Comparison of ENCODE assay signal across 9 cellular contexts in genomic region chr22:23763579-23764331, GRCh38. TPM values are rescaled to one million over a fixed set of nuclear protein-coding genes. Genes with fewer than 3 reads are reported as not detected.
DNase-seq lines count a peak whose midpoint lies in the region; ATAC-seq and TF ChIP-seq lines count a peak whose summit lies in the region.
"Had no signal": no experiment of that assay in that cellular context is flagged by ENCODE, and none has a peak within 500 bp of the region (broad histone marks: within the 10 kb centered on the region; RNA-seq: fewer than 3 reads in every experiment).

No MANE protein-coding gene starts in this region.

- peaks cover 2% of the 10 kb centered on the region; the same call in 1 of the 2 replicates for H3K36me3 ChIP-seq in BJ (ENCODE audit: control insufficient read depth, insufficient read depth, low read length)

- H3K27me3 ChIP-seq in BJ (ENCODE audit: control insufficient read depth, insufficient read depth, low read length): no peaks in the 10 kb centered on the region
- H3K27me3 ChIP-seq: heart left ventricle had no signal

- TF ChIP-seq CTCF in BJ (IDR thresholded peaks at IDR 0.05; ENCODE audit: insufficient read depth, low read depth, low read length): no peak
- no peak for TF ChIP-seq CTCF in astrocyte of the spinal cord (IDR thresholded peaks at IDR 0.05; ENCODE audit: low read depth, low read length)
- no peak for TF ChIP-seq CTCF in retinal pigment epithelial cell (conservative IDR thresholded peaks at IDR 0.05; ENCODE audit: low read depth, low read length)

- peak overlapping the region; percentile 30 for H3K4me3 ChIP-seq in BJ (ENCODE audit: low read depth, low read length)
- peak overlapping the region; percentile 7 for H3K4me3 ChIP-seq in astrocyte of the spinal cord (ENCODE audit: low read depth, low read length)
- H3K4me3 ChIP-seq in retinal pigment epithelial cell (ENCODE audit: low read length): peak overlapping the region; percentile 32

- H3K4me1 Mint-ChIP-seq in activated T-helper 2 cell treated with anti-CD3 and anti-CD28 coated beads, Interferon-gamma antibody, Interleukin-2, Interleukin-4, amounts not matched to agents 10 μg/mL and 5 μg/mL and 100 μg/mL, durations not matched to agents 14 hours and 24 hours and 36 hours (ENCODE audit: low read depth): peaks cover 17% of the 10 kb centered on the region

- intact Hi-C loops in activated T-helper 2 cell treated with anti-CD3 and anti-CD28 coated beads, Interferon-gamma antibody, Interleukin-2, Interleukin-4, amounts not matched to agents 10 μg/mL and 5 μg/mL and 100 μg/mL, durations not matched to agents 14 hours and 24 hours and 36 hours (cut with micrococcal nuclease): no loop called here

- DNase-seq in BJ (ENCODE audit: low read depth) (no peak), T-helper 2 cell (peak in 3 of 5 experiments; percentile 23 to 33 (median 26)), astrocyte of the spinal cord (ENCODE audit: low read depth, low spot score) (no peak), retinal pigment epithelial cell (ENCODE audit: low read depth) (no peak), NCI-H2029 (lab: John Stamatoyannopoulos, UW) (no peak), foreskin melanocyte (no peak)
- DNase-seq in activated T-helper 2 cell treated with anti-CD3 and anti-CD28 coated beads, Interferon-gamma antibody, Interleukin-2, Interleukin-4, amounts not matched to agents 10 μg/mL and 5 μg/mL and 100 μg/mL, durations not matched to agents 14 hours and 24 hours and 36 hours (ENCODE audit: low spot score): no peak

- H3K9me3 Mint-ChIP-seq in activated T-helper 2 cell treated with anti-CD3 and anti-CD28 coated beads, Interferon-gamma antibody, Interleukin-2, Interleukin-4, amounts not matched to agents 10 μg/mL and 5 μg/mL and 100 μg/mL, durations not matched to agents 14 hours and 24 hours and 36 hours: no peaks in the 10 kb centered on the region

- H3K36me3 Mint-ChIP-seq in activated T-helper 2 cell treated with anti-CD3 and anti-CD28 coated beads, Interferon-gamma antibody, Interleukin-2, Interleukin-4, amounts not matched to agents 10 μg/mL and 5 μg/mL and 100 μg/mL, durations not matched to agents 14 hours and 24 hours and 36 hours (ENCODE audit: low read depth): peaks cover 13% of the 10 kb centered on the region

- no peak overlapping the region for H3K4me3 Mint-ChIP-seq in activated T-helper 2 cell treated with anti-CD3 and anti-CD28 coated beads, Interferon-gamma antibody, Interleukin-2, Interleukin-4, amounts not matched to agents 10 μg/mL and 5 μg/mL and 100 μg/mL, durations not matched to agents 14 hours and 24 hours and 36 hours (ENCODE audit: low read depth)

- CTCF ChIA-PET in BJ (lab: Yijun Ruan, JAX): interaction anchor here (0.9 to 14.8 kb wide), 5 partner anchors 9 to 84 kb away, joined by 3 to 272 read pairs (median 4); partner anchors contain the start of gene ZNF70

- POLR2A ChIA-PET in BJ (lab: Charles Lee): no interaction called here

- H3K27ac Mint-ChIP-seq in activated T-helper 2 cell treated with anti-CD3 and anti-CD28 coated beads, Interferon-gamma antibody, Interleukin-2, Interleukin-4, amounts not matched to agents 10 μg/mL and 5 μg/mL and 100 μg/mL, durations not matched to agents 14 hours and 24 hours and 36 hours: no peak overlapping the region

- H3K27me3 Mint-ChIP-seq in activated T-helper 2 cell treated with anti-CD3 and anti-CD28 coated beads, Interferon-gamma antibody, Interleukin-2, Interleukin-4, amounts not matched to agents 10 μg/mL and 5 μg/mL and 100 μg/mL, durations not matched to agents 14 hours and 24 hours and 36 hours (ENCODE audit: low read depth): no peaks in the 10 kb centered on the region

- in situ Hi-C loops in astrocyte of the spinal cord (cut with HindIII; ENCODE audit: low sequenced_read_pairs): no loop called here

- ATAC-seq in HG03432 (IDR thresholded peaks at IDR 0.05; ENCODE audit: unreplicated experiment): no peak
- ATAC-seq: heart left ventricle had no signal

RNA-seq across cellular contexts. Expression of gene C22orf15, which starts 1.0 kb away (rescaled TPM):
- polyA plus RNA-seq in BJ (2011; rRNA removed): 2.6 and 4.0 TPM in 2 replicates
- polyA minus RNA-seq in BJ (2011; rRNA and poly(A)+ RNA removed): 0.66 and 0.77 TPM in 2 replicates
- 0.23 and 0.52 TPM in 2 replicates for total RNA-seq in activated T-helper 2 cell treated with anti-CD3 and anti-CD28 coated beads, Interferon-gamma antibody, Interleukin-2, Interleukin-4, amounts not matched to agents 10 μg/mL and 5 μg/mL and 100 μg/mL, durations not matched to agents 14 hours and 24 hours and 36 hours
- total RNA-seq: heart left ventricle had no signal
- polyA plus RNA-seq: heart left ventricle had no signal

RNA-seq across cellular contexts. Expression of gene CHCHD10, which starts 4.0 kb away (rescaled TPM):
- polyA plus RNA-seq in BJ (2011; rRNA removed): 22.1 and 22.5 TPM in 2 replicates
- polyA minus RNA-seq in BJ (2011; rRNA and poly(A)+ RNA removed): 38.2 and 54.1 TPM in 2 replicates
- total RNA-seq in activated T-helper 2 cell treated with anti-CD3 and anti-CD28 coated beads, Interferon-gamma antibody, Interleukin-2, Interleukin-4, amounts not matched to agents 10 μg/mL and 5 μg/mL and 100 μg/mL, durations not matched to agents 14 hours and 24 hours and 36 hours: 108 and 111 TPM in 2 replicates

RNA-seq across cellular contexts. Expression of gene MMP11, which starts 8.9 kb away (rescaled TPM):
- 14.5 and 38.1 TPM in 2 replicates for polyA plus RNA-seq in BJ (2011; rRNA removed)
- 12.7 and 13.6 TPM in 2 replicates for polyA minus RNA-seq in BJ (2011; rRNA and poly(A)+ RNA removed)
- 0.87 and 1.0 TPM in 2 replicates for total RNA-seq in activated T-helper 2 cell treated with anti-CD3 and anti-CD28 coated beads, Interferon-gamma antibody, Interleukin-2, Interleukin-4, amounts not matched to agents 10 μg/mL and 5 μg/mL and 100 μg/mL, durations not matched to agents 14 hours and 24 hours and 36 hours

RNA-seq across cellular contexts. Expression of gene VPREB3, which starts 9.5 kb away (rescaled TPM):
- 0.21 TPM in 1 of 2 replicates, not detected in the other for polyA plus RNA-seq in BJ (2011; rRNA removed)
- 1.00 TPM in 1 of 2 replicates, not detected in the other for polyA minus RNA-seq in BJ (2011; rRNA and poly(A)+ RNA removed)
- total RNA-seq in activated T-helper 2 cell treated with anti-CD3 and anti-CD28 coated beads, Interferon-gamma antibody, Interleukin-2, Interleukin-4, amounts not matched to agents 10 μg/mL and 5 μg/mL and 100 μg/mL, durations not matched to agents 14 hours and 24 hours and 36 hours: 0.55 TPM in 1 of 2 replicates, not detected in the other

RNA-seq across cellular contexts. Expression of gene ZNF70, which starts 12.8 kb away (rescaled TPM):
- 1.4 TPM in 2 replicates for polyA plus RNA-seq in BJ (2011; rRNA removed)
- 5.3 and 7.5 TPM in 2 replicates for polyA minus RNA-seq in BJ (2011; rRNA and poly(A)+ RNA removed)
- total RNA-seq in activated T-helper 2 cell treated with anti-CD3 and anti-CD28 coated beads, Interferon-gamma antibody, Interleukin-2, Interleukin-4, amounts not matched to agents 10 μg/mL and 5 μg/mL and 100 μg/mL, durations not matched to agents 14 hours and 24 hours and 36 hours: 2.7 and 2.9 TPM in 2 replicates

Comparison
In these comparisons a context has a peak if more than half of its experiments do, and no peak if none do; other contexts are left out.
1. DNase-seq: peak in T-helper 2 cell (3 of 5); none in BJ (single experiment), astrocyte of the spinal cord (single experiment), retinal pigment epithelial cell (single experiment), NCI-H2029 (single experiment), activated T-helper 2 cell treated with anti-CD3 and anti-CD28 coated beads, Interferon-gamma antibody, Interleukin-2, Interleukin-4, amounts not matched to agents 10 μg/mL and 5 μg/mL and 100 μg/mL, durations not matched to agents 14 hours and 24 hours and 36 hours (single experiment) and foreskin melanocyte (single experiment).
2. Peak in every context shown above with its lines, with median percentiles within 50 percentile points of each other: H3K4me3 ChIP-seq.